In the genomic region with DNA sequence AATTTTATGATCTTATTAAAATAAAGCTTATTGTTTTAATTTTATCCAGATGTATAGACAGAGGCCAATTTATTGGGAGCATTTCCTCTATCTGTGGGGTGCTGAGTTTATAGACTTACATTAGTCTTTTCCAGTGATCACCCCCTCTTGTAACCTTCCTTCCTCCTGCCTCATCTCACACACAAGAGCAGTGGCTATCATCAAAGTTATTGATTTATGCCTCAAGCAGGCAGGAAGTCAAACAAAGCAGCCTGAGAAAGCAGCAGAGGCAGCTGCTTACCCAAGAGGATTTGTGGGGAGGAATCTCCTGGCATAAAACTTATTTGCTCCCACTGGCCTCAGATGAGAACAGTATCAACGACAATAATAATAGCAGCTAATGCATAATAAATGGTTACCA, we compare ENCODE assay signal across 25 cellular contexts. TPM values are rescaled to one million over a fixed set of nuclear protein-coding genes. Genes with fewer than 3 reads are reported as not detected.
DNase-seq lines count a peak whose midpoint lies in the region; ATAC-seq, FAIRE-seq and TF ChIP-seq lines count a peak whose summit lies in the region.
"Had no signal": no experiment of that assay in that cellular context is flagged by ENCODE, and none has a peak within 500 bp of the region (broad histone marks: within the 10 kb centered on the region; RNA-seq: fewer than 3 reads in every experiment).

No MANE protein-coding gene starts in this region.

- no peak for TF ChIP-seq CTCF in D721Med (IDR thresholded peaks at IDR 0.05; ENCODE audit: insufficient read depth, missing control alignments)

- H3K4me3 ChIP-seq in small intestine (ENCODE audit: low read depth in 1 of 2, low read length in 2 of 2) = no peak overlapping the region
- H3K4me3 ChIP-seq: ascending aorta, heart right ventricle, left ventricle myocardium inferior, thoracic aorta, vagina had no signal

- no peaks in the 10 kb centered on the region for H3K4me1 ChIP-seq in small intestine (ENCODE audit: control insufficient read depth in 2 of 2, insufficient read depth in 1 of 2, low read depth in 1 of 2, low read length in 1 of 2)
- H3K4me1 ChIP-seq: ascending aorta, vagina had no signal

- no peak for ATAC-seq in GM18498 (IDR thresholded peaks at IDR 0.05; ENCODE audit: unreplicated experiment)
- ATAC-seq: activated T-cell treated with anti-CD3 and anti-CD28 coated beads, Interleukin-2, amount 50 U/mL, for 72 hours; heart right ventricle; HepG2; natural killer cell treated with Interleukin-12 subunit alpha and Interleukin-12 subunit beta and Interleukin-15 and Interleukin-18, amount 100 ng/mL, for 72 hours; PC-3 had no signal

- no peaks in the 10 kb centered on the region for H3K27me3 ChIP-seq in small intestine (ENCODE audit: control insufficient read depth in 2 of 2, insufficient read depth in 2 of 2, low read length in 2 of 2)
- H3K27me3 ChIP-seq: ascending aorta, vagina had no signal

- 13 to 35% (median 32%) methylated on average over 1 of the region's 1 CpG for WGBS in small intestine, 3 donors

- no peaks in the 10 kb centered on the region for H3K36me3 ChIP-seq in small intestine (ENCODE audit: control insufficient read depth in 2 of 2, insufficient read depth in 2 of 2, low read length in 2 of 2)
- H3K36me3 ChIP-seq: ascending aorta, heart right ventricle, left ventricle myocardium inferior, thoracic aorta, vagina had no signal

- H3K27ac ChIP-seq in small intestine (ENCODE audit: low read depth in 1 of 2, low read length in 1 of 2) = no peak overlapping the region
- H3K27ac ChIP-seq: ascending aorta, heart right ventricle, HL-60, left ventricle myocardium inferior, thoracic aorta, vagina had no signal

- DNase-seq in DMS53 (lab: John Stamatoyannopoulos, UW) (peak; percentile 76), NCI-H146 (lab: John Stamatoyannopoulos, UW) (peak; percentile 87), amniotic epithelial cell (ENCODE audit: low read depth) (peak; percentile 13), renal cortical epithelial cell (ENCODE audit: low read depth) (peak; percentile 12), D721Med (ENCODE audit: insufficient read length, low spot score) (no peak), small intestine (no peak)
- DNase-seq: activated CD4-positive, alpha-beta T cell treated with anti-CD3 and anti-CD28 coated beads for 48 hours; activated naive CD4-positive, alpha-beta T cell treated with anti-CD3 and anti-CD28 coated beads, Interleukin-2, amount 10 ng/mL, durations not matched to agents 7 days and 5 days; activated T-cell treated with anti-CD3 and anti-CD28 coated beads, Interleukin-2, amount 50 U/mL, for 72 hours; CD4-positive, alpha-beta T cell; heart right ventricle; left ventricle myocardium inferior; NCI-H1436; PC-3; SIG-M5; stimulated activated CD4-positive, alpha-beta T cell treated with anti-CD3 and anti-CD28 coated beads, Interleukin-2, amount 100 ng/mL, for 48 hours; stimulated activated naive CD4-positive, alpha-beta T cell had no signal

- FAIRE-seq in D721Med (lab: Jason Lieb, UNC) (no peak), small intestine (lab: Jason Lieb, UNC) (no peak)
- FAIRE-seq: H54, HepG2 had no signal

- no peaks in the 10 kb centered on the region for H3K9me3 ChIP-seq in small intestine (ENCODE audit: control insufficient read depth, low read depth)
- H3K9me3 ChIP-seq: ascending aorta, left ventricle myocardium inferior, thoracic aorta, vagina had no signal

RNA-seq across cellular contexts. Expression of a gene that starts 26.3 kb away (rescaled TPM):
- total RNA-seq in renal cortical epithelial cell = 12.0 and 12.2 TPM in 2 replicates
- 1 to 10 TPM in 1 of 3 donors, under 1 TPM in 1, not detected in 1; 0.54 to 4.9 TPM for polyA plus RNA-seq in small intestine
- total RNA-seq: activated T-cell treated with anti-CD3 and anti-CD28 coated beads, Interleukin-2, amount 50 U/mL, for 72 hours; CD4-positive, alpha-beta T cell; HepG2; natural killer cell treated with Interleukin-12 subunit alpha and Interleukin-12 subunit beta and Interleukin-15 and Interleukin-18, amount 100 ng/mL, for 72 hours; PC-3 had no signal
- polyA plus RNA-seq: HepG2 had no signal

RNA-seq across cellular contexts. Expression of a gene that starts 56.9 kb away (rescaled TPM):
- 0.10 and 0.69 TPM in 2 replicates for total RNA-seq in renal cortical epithelial cell
- under 1 TPM in 1 of 3 donors, not detected in 2; 0.12 TPM for polyA plus RNA-seq in small intestine
- total RNA-seq: activated T-cell treated with anti-CD3 and anti-CD28 coated beads, Interleukin-2, amount 50 U/mL, for 72 hours; ascending aorta; CD4-positive, alpha-beta T cell; HepG2; left ventricle myocardium inferior; natural killer cell treated with Interleukin-12 subunit alpha and Interleukin-12 subunit beta and Interleukin-15 and Interleukin-18, amount 100 ng/mL, for 72 hours; PC-3; thoracic aorta; vagina had no signal
- polyA plus RNA-seq: HepG2 had no signal

Comparison
In these comparisons a context has a peak if more than half of its experiments do, and no peak if none do; other contexts are left out.
1. DNase-seq: peak in DMS53 (single experiment), NCI-H146 (single experiment), amniotic epithelial cell (single experiment) and renal cortical epithelial cell (single experiment); none in D721Med (single experiment) and small intestine (single experiment).